In genomic region chr3:135267487-135267886, GRCh38 we compare ENCODE assay signal across 34 cellular contexts.
"Had no signal": no experiment of that assay in that cellular context is flagged by ENCODE, and none has a peak within 500 bp of the region (broad histone marks: within the 10 kb centered on the region; RNA-seq: fewer than 3 reads in every experiment).

No MANE protein-coding gene starts in this region.

- DNase-seq: Karpas-422, Kasumi-1, KBM-7, KG1, MG63, MM.1S, MV-4-11, NCI-H1048, NCI-H1092, NCI-H1092 treated with DMSO at 0.1 percent for 48 hours, NCI-H1105, NCI-H1417, NCI-H1417 treated with DMSO at 0.1 percent for 48 hours, NCI-H1436, NCI-H1436 treated with DMSO at 0.1 percent for 48 hours, NCI-H146, NCI-H1694, NCI-H1694 treated with DMSO at 0.1 percent for 48 hours, NCI-H187, NCI-H187 treated with DMSO at 0.1 percent for 48 hours, NCI-H1930, NCI-H2029, NCI-H2029 treated with DMSO at 0.1 percent for 48 hours, NCI-H2081, NCI-H2081 treated with DMSO at 0.1 percent for 48 hours, NCI-H2107, NCI-H2171, NCI-H2171 treated with DMSO at 0.1 percent for 48 hours, NCI-H2227 treated with DMSO at 0.1 percent for 48 hours, NCI-H226, NCI-H345, NCI-H446, NCI-H446 treated with DMSO at 0.1 percent for 48 hours had no signal

- H3K27ac ChIP-seq: KMS-11 had no signal

- H3K36me3 ChIP-seq: MG63 had no signal

- H3K9me3 ChIP-seq: MG63 had no signal

- H3K4me3 ChIP-seq: MG63 had no signal
